Comparison of ENCODE assay signal across 18 cellular contexts in genomic region chr14:90720832-90721231, GRCh38.
"Had no signal": no experiment of that assay in that cellular context is flagged by ENCODE, and none has a peak within 500 bp of the region (broad histone marks: within the 10 kb centered on the region; RNA-seq: fewer than 3 reads in every experiment).

No MANE protein-coding gene starts in this region.

- H3K79me2 ChIP-seq: hepatocyte had no signal

- H3K36me3 ChIP-seq: colonic mucosa, esophagus squamous epithelium, lower lobe of right lung, thoracic aorta, transverse colon had no signal

- ATAC-seq: lower lobe of right lung; naive thymus-derived CD4-positive, alpha-beta T cell; sciatic nerve; stimulated activated naive B cell treated with anti-CD40 and anti-IgM and Interleukin-4, amounts not matched to agents 10 μg/mL and 1 μg/mL and 100 μg/mL, for 72 hours; stimulated activated naive CD8-positive, alpha-beta T cell treated with anti-CD3 and anti-CD28 coated beads, Interleukin-15, amount 100 ng/mL, for 72 hours had no signal

- H3K9me3 ChIP-seq: colonic mucosa, esophagus squamous epithelium, left ventricle myocardium inferior, lower lobe of right lung, thoracic aorta, transverse colon had no signal

- H3K4me3 ChIP-seq: colonic mucosa, esophagus squamous epithelium, hepatocyte, left ventricle myocardium inferior, lower lobe of right lung, skin epidermis, thoracic aorta, transverse colon had no signal

- DNase-seq: colonic mucosa; esophagus squamous epithelium; foreskin fibroblast; kidney; left cardiac atrium; left ventricle myocardium inferior; lower lobe of right lung; naive thymus-derived CD4-positive, alpha-beta T cell; nephron progenitor cell; stimulated activated CD4-positive, alpha-beta T cell treated with anti-CD3 and anti-CD28 coated beads, Interleukin-2, amount 100 ng/mL, for 24 hours; stimulated activated CD4-positive, alpha-beta T cell treated with anti-CD3 and anti-CD28 coated beads, Interleukin-4, amount 100 ng/mL, for 4 hours; stimulated activated naive B cell treated with anti-CD40 and anti-IgM and Interleukin-4, amounts not matched to agents 10 μg/mL and 1 μg/mL and 100 μg/mL, for 72 hours; stimulated activated naive CD8-positive, alpha-beta T cell treated with anti-CD3 and anti-CD28 coated beads, Interleukin-15, amount 100 ng/mL, for 72 hours; transverse colon had no signal

- H3K27ac ChIP-seq: colonic mucosa, esophagus squamous epithelium, hepatocyte, left ventricle myocardium inferior, lower lobe of right lung, skin epidermis, thoracic aorta, transverse colon had no signal

- H2AFZ ChIP-seq: hepatocyte had no signal

- H3K27me3 ChIP-seq: colonic mucosa, esophagus squamous epithelium, hepatocyte, transverse colon had no signal

- H3K4me2 ChIP-seq: hepatocyte had no signal

- H3K4me1 ChIP-seq: colonic mucosa, lower lobe of right lung, transverse colon had no signal
